Comparison of ENCODE assay signal across 8 cellular contexts in the genomic region with DNA sequence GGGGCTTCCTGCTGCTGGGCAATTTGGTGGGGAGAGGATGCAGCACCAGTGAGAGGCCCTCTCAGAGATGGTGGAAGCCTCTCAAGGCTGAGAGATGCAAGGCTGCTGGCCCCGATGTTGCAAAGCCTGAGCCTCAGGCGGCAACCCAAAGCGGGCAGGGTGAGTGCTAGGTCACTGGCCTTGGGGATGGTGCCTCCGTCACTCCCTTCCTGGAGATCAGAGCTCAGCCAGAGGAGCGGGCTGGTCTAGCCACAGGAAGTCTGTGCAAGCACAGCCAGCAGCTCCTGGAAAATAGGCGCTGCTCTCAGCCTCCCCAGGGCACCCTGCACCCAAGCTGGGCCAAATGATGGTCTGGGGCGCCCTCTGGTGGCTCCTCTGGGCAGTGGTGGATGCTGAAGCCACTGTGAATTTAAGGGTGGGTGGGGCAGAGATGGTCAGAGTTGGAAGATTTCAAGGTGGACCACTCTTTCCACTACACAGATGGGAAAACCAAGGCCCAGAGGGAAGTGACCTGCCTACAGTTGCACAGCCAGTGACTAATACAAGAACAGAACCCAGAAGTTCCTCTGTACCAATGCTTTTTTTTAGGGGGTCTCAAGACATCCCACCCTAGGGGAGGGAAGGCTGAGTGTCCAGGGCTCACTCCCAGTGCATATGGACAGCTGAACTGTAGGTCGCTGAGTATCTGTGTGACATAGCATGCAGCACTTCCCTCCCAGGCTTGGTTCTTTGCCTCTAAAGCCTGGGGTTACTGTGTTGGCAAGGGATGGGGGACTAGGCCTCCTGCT. TPM values are rescaled to one million over a fixed set of nuclear protein-coding genes. Genes with fewer than 3 reads are reported as not detected.
DNase-seq lines count a peak whose midpoint lies in the region; ATAC-seq and TF ChIP-seq lines count a peak whose summit lies in the region.

No MANE protein-coding gene starts in this region.

- POLR2A ChIA-PET in AG04449 (lab: Yijun Ruan, JAX) = interaction anchor here (1.2 kb wide), 1 partner anchor 131 kb away, joined by 3 read pairs; no protein-coding TSS in a partner anchor

- H3K4me2 ChIP-seq in osteoblast (ENCODE audit: insufficient read depth, low read length) = no peak overlapping the region

- DNase-seq in AG04449 (ENCODE audit: low read depth, low spot score) (peak; percentile 14), M059J (ENCODE audit: low read depth) (peak; percentile 89), SK-N-DZ (ENCODE audit: low spot score) (peak; percentile 92), activated gamma-delta T cell treated with Interleukin-2 at 50 U/mL for 16 hours (peak; percentile 89), foreskin melanocyte (peak; percentile 68), osteoblast (ENCODE audit: insufficient read length, low spot score, missing footprints) (peak; percentile 95), thyroid gland (peak; percentile 75 to 81)

- no peaks in the 10 kb centered on the region for H3K4me1 ChIP-seq in osteoblast (ENCODE audit: insufficient read depth, low read length)
- peaks cover 0 to 3% of the 10 kb centered on the region in 2 donors for H3K4me1 ChIP-seq in thyroid gland

- H3K27ac ChIP-seq in osteoblast (ENCODE audit: low read depth, low read length) = no peak overlapping the region
- no peak overlapping the region for H3K27ac ChIP-seq in thyroid gland

- H2AFZ ChIP-seq in osteoblast (ENCODE audit: low read length) = no peak overlapping the region

- 0 to 9% methylated on average over 1 to 7 of the region's 8 CpGs for WGBS in thyroid gland, 2 donors

- peak; percentile 95 for TF ChIP-seq CTCF in AG04449 (IDR thresholded peaks at IDR 0.05; ENCODE audit: insufficient read depth, low read length, missing control alignments)
- peak; percentile 96 for TF ChIP-seq CTCF in osteoblast (IDR thresholded peaks at IDR 0.05; ENCODE audit: extremely low read depth, low read depth, low read length)
- TF ChIP-seq CTCF in thyroid gland (IDR thresholded peaks at IDR 0.05) = peak; percentile 85 to 97 (median 93)

- intact Hi-C loops in thyroid gland (cut with DNase I) = loop anchor here (2.0 kb wide), 1 partner anchor 132 kb away; no protein-coding TSS in a partner anchor

- H3K36me3 ChIP-seq in osteoblast (ENCODE audit: insufficient read depth, low read length) (no peaks in the 10 kb centered on the region), thyroid gland (no peaks in the 10 kb centered on the region)

- CTCF ChIA-PET in AG04449 (lab: Yijun Ruan, JAX) = interaction anchor here (0.5 to 24.3 kb wide), 42 partner anchors 9 to 830 kb away, joined by 3 to 653 read pairs (median 4); no protein-coding TSS in a partner anchor

- no peak overlapping the region for H3K4me3 ChIP-seq in AG04449 (ENCODE audit: low read depth, low read length)
- H3K4me3 ChIP-seq in osteoblast (ENCODE audit: insufficient read depth, low read length) = no peak overlapping the region
- H3K4me3 ChIP-seq in thyroid gland (replicated peaks in 1 of 3) = no peak overlapping the region

- no peaks in the 10 kb centered on the region for H4K20me1 ChIP-seq in osteoblast (ENCODE audit: insufficient read depth, low read length)

- peaks cover 5% of the 10 kb centered on the region for H3K27me3 ChIP-seq in osteoblast (ENCODE audit: insufficient read depth, low read length)
- H3K27me3 ChIP-seq in thyroid gland = no peaks in the 10 kb centered on the region

- TF ChIP-seq POLR2A in thyroid gland (IDR thresholded peaks at IDR 0.05) = no peak

- ATAC-seq in GM18868 (IDR thresholded peaks at IDR 0.05; ENCODE audit: unreplicated experiment) = peak; percentile 39

- no peaks in the 10 kb centered on the region for H3K9me3 ChIP-seq in osteoblast (ENCODE audit: low read depth, low read length)
- H3K9me3 ChIP-seq in thyroid gland = no peaks in the 10 kb centered on the region

- H3K79me2 ChIP-seq in osteoblast (ENCODE audit: insufficient read depth, low read length) = no peaks in the 10 kb centered on the region

RNA-seq across cellular contexts. Expression of a gene that starts 20.8 kb away (rescaled TPM):
- total RNA-seq in M059J (2014; rRNA removed; shearing (Covaris generic)) = not detected in 2 replicates
- 0.14 and 0.61 TPM in 2 replicates for polyA plus RNA-seq in SK-N-DZ (2014; cell fraction: cytosol; rRNA removed)
- 0.02 and 0.44 TPM in 2 replicates for polyA plus RNA-seq in SK-N-DZ (2014; cell fraction: nucleus; rRNA removed)
- total RNA-seq in osteoblast (under 0.01 and 0.29 TPM in 2 replicates), thyroid gland (under 1 TPM in 2 of 4 donors, not detected in 2; 0.13 to 0.67 TPM)

Comparison
In these comparisons a context has a peak if more than half of its experiments do, and no peak if none do; other contexts are left out.
1. DNase-seq: peak in every context shown above with its lines; median percentile 95 in osteoblast; 92 in SK-N-DZ; 89 in M059J; 89 in activated gamma-delta T cell treated with Interleukin-2 at 50 U/mL for 16 hours; 78 in thyroid gland; 68 in foreskin melanocyte; 14 in AG04449.